Comparison of ENCODE assay signal across 15 cellular contexts in the genomic region with DNA sequence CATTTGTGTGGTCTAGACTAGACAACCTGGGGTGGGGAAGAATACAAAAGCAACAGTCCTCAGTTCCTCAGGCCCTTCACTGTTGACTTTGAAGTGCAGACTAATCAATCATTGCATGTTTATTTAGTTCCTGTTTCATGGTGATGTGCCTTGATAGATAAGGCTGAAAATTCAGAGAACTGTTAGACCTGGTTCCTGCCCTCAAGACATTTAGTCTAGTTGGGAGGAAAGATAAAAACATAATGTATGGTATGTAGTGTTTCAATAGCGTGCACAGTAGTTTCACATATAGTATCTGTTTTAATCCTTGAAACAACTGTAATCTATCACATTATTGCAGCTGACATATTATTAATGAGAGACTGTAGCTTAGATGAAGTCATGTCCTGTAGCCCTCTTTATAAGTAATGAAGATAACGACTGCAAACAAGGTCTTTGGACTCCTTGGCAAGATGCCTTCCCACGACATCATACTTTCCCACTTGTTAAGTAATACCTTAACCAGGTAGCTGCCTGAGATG.
DNase-seq lines count a peak whose midpoint lies in the region; ATAC-seq and TF ChIP-seq lines count a peak whose summit lies in the region.
"Had no signal": no experiment of that assay in that cellular context is flagged by ENCODE, and none has a peak within 500 bp of the region (broad histone marks: within the 10 kb centered on the region; RNA-seq: fewer than 3 reads in every experiment).

No MANE protein-coding gene starts in this region.

- no peak for TF ChIP-seq EP300 in sigmoid colon (IDR thresholded peaks at IDR 0.05)

- no peaks in the 10 kb centered on the region for H3K36me3 ChIP-seq in body of pancreas (replicated peaks in 1 of 2; ENCODE audit: insufficient read depth in 1 of 2, low read depth in 2 of 2)
- no peaks in the 10 kb centered on the region for H3K36me3 ChIP-seq in sigmoid colon
- H3K36me3 ChIP-seq: heart right ventricle, tibial artery had no signal

- no peak overlapping the region for H3K4me3 ChIP-seq in body of pancreas
- no peak overlapping the region for H3K4me3 ChIP-seq in sigmoid colon
- H3K4me3 ChIP-seq: heart right ventricle, tibial artery had no signal

- H3K4me1 ChIP-seq in body of pancreas (peaks cover 8% of the 10 kb centered on the region), sigmoid colon (peaks cover 0 to 36% (median 22%) of the 10 kb centered on the region in 4 donors)

- H3K9me3 ChIP-seq in body of pancreas (no peaks in the 10 kb centered on the region), sigmoid colon (no peaks in the 10 kb centered on the region)
- H3K9me3 ChIP-seq: heart right ventricle, tibial artery had no signal

- no peaks in the 10 kb centered on the region for H3K27me3 ChIP-seq in body of pancreas
- no peaks in the 10 kb centered on the region for H3K27me3 ChIP-seq in sigmoid colon
- H3K27me3 ChIP-seq: heart right ventricle, tibial artery had no signal

- TF ChIP-seq POLR2A in body of pancreas (IDR thresholded peaks at IDR 0.05) (no peak), sigmoid colon (IDR thresholded peaks at IDR 0.05) (no peak)

- H3K4me3 Mint-ChIP-seq in natural killer cell treated with Interleukin-12 subunit alpha and Interleukin-12 subunit beta and Interleukin-15 and Interleukin-18, amount 100 ng/mL, for 72 hours, result peak overlapping the region; percentile 56

- H3K9me3 Mint-ChIP-seq in natural killer cell treated with Interleukin-12 subunit alpha and Interleukin-12 subunit beta and Interleukin-15 and Interleukin-18, amount 100 ng/mL, for 72 hours, result no peaks in the 10 kb centered on the region

- intact Hi-C loops in body of pancreas (cut with DNase I) (no loop called here), sigmoid colon (cut with DNase I) (no loop called here)

- H3K27me3 Mint-ChIP-seq in natural killer cell treated with Interleukin-12 subunit alpha and Interleukin-12 subunit beta and Interleukin-15 and Interleukin-18, amount 100 ng/mL, for 72 hours, result no peaks in the 10 kb centered on the region

- peaks cover 47 to 50% of the 10 kb centered on the region in 2 donors for H3K4me1 Mint-ChIP-seq in natural killer cell treated with Interleukin-12 subunit alpha and Interleukin-12 subunit beta and Interleukin-15 and Interleukin-18, amount 100 ng/mL, for 72 hours (ENCODE audit: low read depth in 2 of 2)

- H3K36me3 Mint-ChIP-seq in natural killer cell treated with Interleukin-12 subunit alpha and Interleukin-12 subunit beta and Interleukin-15 and Interleukin-18, amount 100 ng/mL, for 72 hours, result no peaks in the 10 kb centered on the region

- WGBS in body of pancreas, 2 donors, result 10 to 17% methylated on average over 3 of the region's 3 CpGs
- WGBS in sigmoid colon, 2 donors, result 17 to 52% methylated on average over 3 of the region's 3 CpGs

- H3K27ac ChIP-seq in body of pancreas (no peak overlapping the region), sigmoid colon (no peak overlapping the region)
- H3K27ac ChIP-seq: heart right ventricle, tibial artery had no signal

- TF ChIP-seq CTCF in body of pancreas (IDR thresholded peaks at IDR 0.05), result no peak
- no peak for TF ChIP-seq CTCF in sigmoid colon (IDR thresholded peaks at IDR 0.05)

- H3K27ac Mint-ChIP-seq in natural killer cell treated with Interleukin-12 subunit alpha and Interleukin-12 subunit beta and Interleukin-15 and Interleukin-18, amount 100 ng/mL, for 72 hours, result peak overlapping the region; percentile 76 to 94

- no peak for DNase-seq in activated CD4-positive, CD25-positive, alpha-beta regulatory T cell treated with anti-CD3 and anti-CD28 coated beads, Interleukin-2, amount 50 U/mL, for 72 hours
- DNase-seq in NOMO-1 (lab: John Stamatoyannopoulos, UW; ENCODE audit: unreplicated experiment in 2 of 2), result peak; percentile 36 to 75
- peak; percentile 64 to 87 (median 74) for DNase-seq in body of pancreas
- no peak for DNase-seq in natural killer cell treated with Interleukin-12 subunit alpha and Interleukin-12 subunit beta and Interleukin-15 and Interleukin-18, amount 100 ng/mL, for 72 hours (ENCODE audit: low spot score)
- DNase-seq in COLO829 (ENCODE audit: low spot score), result no peak
- DNase-seq in sigmoid colon, result no peak
- no peak for DNase-seq in NCI-H1694 treated with DMSO at 0.1 percent for 48 hours (lab: John Stamatoyannopoulos, UW)
- DNase-seq: activated CD4-positive, alpha-beta T cell treated with anti-CD3 and anti-CD28 coated beads for 1 hour; DND-41; heart right ventricle; mammary epithelial cell; NCI-H446 treated with DMSO at 0.1 percent for 48 hours; tibial artery had no signal

- peak; percentile 46 to 60 for ATAC-seq in activated CD4-positive, CD25-positive, alpha-beta regulatory T cell treated with anti-CD3 and anti-CD28 coated beads, Interleukin-2, amount 50 U/mL, for 24 hours
- ATAC-seq in body of pancreas, result peak; percentile 90
- ATAC-seq in natural killer cell treated with Interleukin-12 subunit alpha and Interleukin-12 subunit beta and Interleukin-15 and Interleukin-18, amount 100 ng/mL, for 72 hours, result no peak
- ATAC-seq: heart right ventricle, Right ventricle myocardium inferior had no signal

Comparison
In these comparisons a context has a peak if more than half of its experiments do, and no peak if none do; other contexts are left out.
1. ATAC-seq: peak in activated CD4-positive, CD25-positive, alpha-beta regulatory T cell treated with anti-CD3 and anti-CD28 coated beads, Interleukin-2, amount 50 U/mL, for 24 hours (2 of 2) and body of pancreas (single experiment); none in natural killer cell treated with Interleukin-12 subunit alpha and Interleukin-12 subunit beta and Interleukin-15 and Interleukin-18, amount 100 ng/mL, for 72 hours (0 of 2).
2. DNase-seq: peak in NOMO-1 (2 of 2) and body of pancreas (4 of 4); none in activated CD4-positive, CD25-positive, alpha-beta regulatory T cell treated with anti-CD3 and anti-CD28 coated beads, Interleukin-2, amount 50 U/mL, for 72 hours (single experiment), natural killer cell treated with Interleukin-12 subunit alpha and Interleukin-12 subunit beta and Interleukin-15 and Interleukin-18, amount 100 ng/mL, for 72 hours (single experiment), COLO829 (single experiment), sigmoid colon (single experiment) and NCI-H1694 treated with DMSO at 0.1 percent for 48 hours (single experiment).